12 cellular contexts compared by ENCODE assay signal in genomic region chr3:64327039-64327804, GRCh38.
DNase-seq lines count a peak whose midpoint lies in the region; ATAC-seq and TF ChIP-seq lines count a peak whose summit lies in the region.
"Had no signal": no experiment of that assay in that cellular context is flagged by ENCODE, and none has a peak within 500 bp of the region (broad histone marks: within the 10 kb centered on the region; RNA-seq: fewer than 3 reads in every experiment).

No MANE protein-coding gene starts in this region.

- H3K9me3 ChIP-seq in upper lobe of right lung = no peaks in the 10 kb centered on the region

- no peaks in the 10 kb centered on the region for H3K4me1 ChIP-seq in upper lobe of right lung

- H3K36me3 ChIP-seq in upper lobe of right lung = no peaks in the 10 kb centered on the region

- intact Hi-C loops in Right ventricle myocardium inferior (cut with DNase I) (no loop called here), upper lobe of right lung (cut with DNase I) (no loop called here)

- peak; percentile 97 for ATAC-seq in Right ventricle myocardium inferior
- peak; percentile 74 for ATAC-seq in omental fat pad (ENCODE audit: low FRiP score)
- peak; percentile 71 for ATAC-seq in upper lobe of right lung
- ATAC-seq in GM21786 (IDR thresholded peaks at IDR 0.05; ENCODE audit: unreplicated experiment) = no peak
- ATAC-seq in HG02678 (IDR thresholded peaks at IDR 0.05; ENCODE audit: unreplicated experiment) = no peak
- ATAC-seq: activated T-cell treated with anti-CD3 and anti-CD28 coated beads, Interleukin-2, amount 50 U/mL, for 4 hours had no signal

- H3K4me3 ChIP-seq in upper lobe of right lung = no peak overlapping the region

- H3K27ac ChIP-seq in angular gyrus (ENCODE audit: low read depth, low read length) = peak overlapping the region; percentile 85
- peak overlapping the region; percentile 86 for H3K27ac ChIP-seq in upper lobe of right lung

- no peaks in the 10 kb centered on the region for H3K27me3 ChIP-seq in upper lobe of right lung

- TF ChIP-seq CTCF in omental fat pad (IDR thresholded peaks at IDR 0.05) = no peak
- no peak for TF ChIP-seq CTCF in upper lobe of right lung (IDR thresholded peaks at IDR 0.05)

- DNase-seq in Right ventricle myocardium inferior (ENCODE audit: missing footprints) (peak; percentile 80), omental fat pad (ENCODE audit: low spot score) (no peak), upper lobe of right lung (no peak), DMS114 treated with DMSO at 0.1 percent for 48 hours (lab: John Stamatoyannopoulos, UW; ENCODE audit: unreplicated experiment) (no peak)
- no peak for DNase-seq in stimulated activated CD4-positive, alpha-beta T cell treated with anti-CD3 and anti-CD28 coated beads, Interleukin-4, amount 100 ng/mL, for 24 hours
- DNase-seq: activated T-cell treated with anti-CD3 and anti-CD28 coated beads, Interleukin-2, amount 50 U/mL, for 4 hours; cortex of kidney; DMS 273 treated with DMSO at 0.1 percent for 48 hours; NCI-H1092 had no signal

Comparison
In these comparisons a context has a peak if more than half of its experiments do, and no peak if none do; other contexts are left out.
1. ATAC-seq: peak in Right ventricle myocardium inferior (single experiment), omental fat pad (single experiment) and upper lobe of right lung (single experiment); none in GM21786 (single experiment) and HG02678 (single experiment).